In genomic region chr2:35510641-35511040, GRCh38 we compare ENCODE assay signal across 16 cellular contexts.
"Had no signal": no experiment of that assay in that cellular context is flagged by ENCODE, and none has a peak within 500 bp of the region (broad histone marks: within the 10 kb centered on the region; RNA-seq: fewer than 3 reads in every experiment).

No MANE protein-coding gene starts in this region.

- H3K4me3 ChIP-seq: dorsolateral prefrontal cortex, left lung, tibial nerve, uterus had no signal

- H3K27ac ChIP-seq: dorsolateral prefrontal cortex, left lung, tibial nerve, uterus had no signal

- H3K36me3 ChIP-seq: left lung, tibial nerve, uterus had no signal

- H3K27me3 ChIP-seq: dorsolateral prefrontal cortex, left lung, tibial nerve, uterus had no signal

- H3K9me3 ChIP-seq: uterus had no signal

- H3K4me1 ChIP-seq: left lung, tibial nerve, uterus had no signal

- DNase-seq: activated CD4-positive, alpha-beta T cell treated with anti-CD3 and anti-CD28 coated beads, Interleukin-2, amount 10 ng/mL, durations not matched to agents 7 days and 5 days; activated CD8-positive, alpha-beta T cell treated with anti-CD3 and anti-CD28 coated beads, Interleukin-2, amount 10 ng/mL, durations not matched to agents 7 days and 5 days; activated effector memory CD4-positive, alpha-beta T cell treated with Interleukin-2 at 50 U/mL for 16 hours; activated naive CD4-positive, alpha-beta T cell treated with anti-CD3 and anti-CD28 coated beads, Interleukin-2, amount 50 U/mL, for 16 hours; activated T-cell treated with anti-CD3 and anti-CD28 coated beads, Interleukin-2, amount 50 U/mL, for 4 hours; aorta; dorsolateral prefrontal cortex; foreskin melanocyte; left lung; occipital lobe; posterior cingulate gyrus; retina; stimulated activated CD4-positive, alpha-beta T cell treated with anti-CD3 and anti-CD28 coated beads, Interleukin-2, amount 100 ng/mL, for 24 hours; uterus had no signal

- ATAC-seq: activated CD4-positive, CD25-positive, alpha-beta regulatory T cell treated with anti-CD3 and anti-CD28 coated beads, Interleukin-2, amount 50 U/mL, for 24 hours; activated CD8-positive, alpha-beta T cell treated with anti-CD3 and anti-CD28 coated beads, Interleukin-2, amount 10 ng/mL, durations not matched to agents 7 days and 5 days; activated T-cell treated with anti-CD3 and anti-CD28 coated beads, Interleukin-2, amount 50 U/mL, for 4 hours; left lung had no signal
